Comparison of ENCODE assay signal across 11 cellular contexts in genomic region chr5:125326114-125326513, GRCh38.
DNase-seq lines count a peak whose midpoint lies in the region; ATAC-seq and TF ChIP-seq lines count a peak whose summit lies in the region.
"Had no signal": no experiment of that assay in that cellular context is flagged by ENCODE, and none has a peak within 500 bp of the region (broad histone marks: within the 10 kb centered on the region; RNA-seq: fewer than 3 reads in every experiment).

No MANE protein-coding gene starts in this region.

- H3K9me3 ChIP-seq in adipocyte (ENCODE audit: control insufficient read depth, low read length) (no peaks in the 10 kb centered on the region), lung (ENCODE audit: control insufficient read depth in 2 of 2, insufficient read depth in 1 of 2, low read length in 1 of 2) (no peaks in the 10 kb centered on the region)

- no peak for ATAC-seq in lung (ENCODE audit: insufficient read depth, low FRiP score)
- ATAC-seq in GM18520 (IDR thresholded peaks at IDR 0.05; ENCODE audit: unreplicated experiment), result no peak
- ATAC-seq in GM21529 (IDR thresholded peaks at IDR 0.05; ENCODE audit: unreplicated experiment), result no peak
- ATAC-seq: stimulated activated memory B cell treated with anti-CD40 and anti-IgM and Interleukin-4, amounts not matched to agents 10 μg/mL and 1 μg/mL and 100 μg/mL, for 72 hours had no signal

- H3K4me3 ChIP-seq in adipocyte (ENCODE audit: low read length) (no peak overlapping the region), lung (no peak overlapping the region)

- DNase-seq in DMS153 treated with DMSO at 0.1 percent for 48 hours (lab: John Stamatoyannopoulos, UW; ENCODE audit: unreplicated experiment) (peak; percentile 64), NCI-H1436 treated with DMSO at 0.1 percent for 48 hours (lab: John Stamatoyannopoulos, UW) (peak; percentile 58), adipocyte (ENCODE audit: low read depth) (peak; percentile 81), lung (ENCODE audit: low spot score) (peak; percentile 36), CD1c-positive myeloid dendritic cell (ENCODE audit: extremely low spot score) (no peak), MV-4-11 (lab: John Stamatoyannopoulos, UW) (no peak)
- DNase-seq: central memory CD4-positive, alpha-beta T cell; naive B cell had no signal

- H3K9ac ChIP-seq in adipocyte (ENCODE audit: low read length), result no peak overlapping the region

- TF ChIP-seq CTCF in lung (IDR thresholded peaks at IDR 0.05; ENCODE audit: control extremely low read depth, extremely low read depth), result no peak

- peaks cover 3% of the 10 kb centered on the region for H3K4me1 ChIP-seq in adipocyte (ENCODE audit: control insufficient read depth, insufficient read depth, low read length)
- peaks cover 0 to 2% of the 10 kb centered on the region in 2 donors for H3K4me1 ChIP-seq in lung (ENCODE audit: control insufficient read depth in 2 of 2, insufficient read depth in 2 of 2, low read length in 2 of 2)

- H3K27me3 ChIP-seq in adipocyte (replicated peaks; ENCODE audit: control insufficient read depth, insufficient read depth, low read length) (no peaks in the 10 kb centered on the region), lung (ENCODE audit: control insufficient read depth, insufficient read depth) (no peaks in the 10 kb centered on the region)

- H3K36me3 ChIP-seq in adipocyte (ENCODE audit: control insufficient read depth, insufficient read depth, low read length, severe bottlenecking), result no peaks in the 10 kb centered on the region
- no peaks in the 10 kb centered on the region for H3K36me3 ChIP-seq in lung (ENCODE audit: control insufficient read depth in 2 of 2, insufficient read depth in 2 of 2, low read length in 2 of 2)

- H3K27ac ChIP-seq in lung (ENCODE audit: low read depth in 1 of 2, low read length in 1 of 2), result no peak overlapping the region

Comparison
In these comparisons a context has a peak if more than half of its experiments do, and no peak if none do; other contexts are left out.
1. DNase-seq: peak in DMS153 treated with DMSO at 0.1 percent for 48 hours (single experiment), NCI-H1436 treated with DMSO at 0.1 percent for 48 hours (single experiment), adipocyte (single experiment) and lung (single experiment); none in CD1c-positive myeloid dendritic cell (single experiment) and MV-4-11 (single experiment).